27 cellular contexts compared by ENCODE assay signal in genomic region chr17:56367381-56367780, GRCh38.
"Had no signal": no experiment of that assay in that cellular context is flagged by ENCODE, and none has a peak within 500 bp of the region (broad histone marks: within the 10 kb centered on the region; RNA-seq: fewer than 3 reads in every experiment).

No MANE protein-coding gene starts in this region.

- H3K27me3 ChIP-seq: foreskin keratinocyte, heart left ventricle, right lobe of liver, uterus had no signal

- H3K4me1 Mint-ChIP-seq: activated B cell treated with CpG ODN at 0.5 μM for 24 hours; activated CD8-positive, alpha-beta memory T cell treated with anti-CD3 and anti-CD28 coated beads, Interleukin-2, amount 10 ng/mL, durations not matched to agents 7 days and 5 days; activated naive CD4-positive, alpha-beta T cell treated with anti-CD3 and anti-CD28 coated beads, Interleukin-2, amount 50 U/mL, for 24 hours; activated naive CD8-positive, alpha-beta T cell treated with anti-CD3 and anti-CD28 coated beads, Interleukin-2, amount 50 U/mL, for 24 hours; mesothelial cell of epicardium; naive B cell had no signal

- H3K9me3 Mint-ChIP-seq: activated B cell treated with CpG ODN at 0.5 μM for 24 hours; activated naive CD4-positive, alpha-beta T cell treated with anti-CD3 and anti-CD28 coated beads, Interleukin-2, amount 50 U/mL, for 24 hours; activated naive CD8-positive, alpha-beta T cell treated with anti-CD3 and anti-CD28 coated beads, Interleukin-2, amount 50 U/mL, for 24 hours; activated T-helper 2 cell treated with anti-CD3 and anti-CD28 coated beads, Interferon-gamma antibody, Interleukin-2, Interleukin-4, amounts not matched to agents 10 μg/mL and 5 μg/mL and 100 μg/mL, durations not matched to agents 14 hours and 24 hours and 36 hours; stimulated activated naive CD8-positive, alpha-beta T cell treated with anti-CD3 and anti-CD28 coated beads, Interleukin-15, Interleukin-2, amounts not matched to agents 100 ng/mL and 50 ng/mL, for 24 hours; type B pancreatic cell had no signal

- H3K4me3 ChIP-seq: heart left ventricle, left ventricle myocardium inferior, lung, right lobe of liver, thoracic aorta, uterus had no signal

- H3K27ac ChIP-seq: foreskin keratinocyte, heart left ventricle, left ventricle myocardium inferior, right lobe of liver, thoracic aorta, uterus had no signal

- H3K9me3 ChIP-seq: left ventricle myocardium inferior, right lobe of liver, thoracic aorta, uterus had no signal

- H3K4me1 ChIP-seq: foreskin keratinocyte, heart left ventricle, left ventricle myocardium inferior, right lobe of liver, uterus had no signal

- DNase-seq: activated B cell treated with CpG ODN at 0.5 μM for 24 hours; activated CD8-positive, alpha-beta memory T cell treated with anti-CD3 and anti-CD28 coated beads, Interleukin-2, amount 10 ng/mL, durations not matched to agents 7 days and 5 days; activated CD8-positive, alpha-beta T cell treated with anti-CD3 and anti-CD28 coated beads, Interleukin-2, amount 10 ng/mL, durations not matched to agents 7 days and 5 days; activated naive CD8-positive, alpha-beta T cell treated with anti-CD3 and anti-CD28 coated beads, Interleukin-2, amount 50 U/mL, for 24 hours; activated T-cell treated with anti-CD3 and anti-CD28 coated beads, Interleukin-2, amount 50 U/mL, for 48 hours; amygdala; caudate nucleus; cortex of kidney; foreskin keratinocyte; heart left ventricle; hypothalamus; kidney glomerular epithelial cell; left ventricle myocardium inferior; naive B cell; posterior cingulate gyrus; right lobe of liver; stimulated activated CD4-positive, alpha-beta T cell treated with anti-CD3 and anti-CD28 coated beads, Interleukin-4, amount 100 ng/mL, for 1 hour; T-helper 2 cell; uterus had no signal

- H3K36me3 Mint-ChIP-seq: activated CD8-positive, alpha-beta memory T cell treated with anti-CD3 and anti-CD28 coated beads, Interleukin-2, amount 10 ng/mL, durations not matched to agents 7 days and 5 days; activated naive CD4-positive, alpha-beta T cell treated with anti-CD3 and anti-CD28 coated beads, Interleukin-2, amount 50 U/mL, for 24 hours; mesothelial cell of epicardium; naive B cell; type B pancreatic cell had no signal

- H3K36me3 ChIP-seq: heart left ventricle, left ventricle myocardium inferior, right lobe of liver, thoracic aorta, uterus had no signal

- ATAC-seq: activated CD8-positive, alpha-beta memory T cell treated with anti-CD3 and anti-CD28 coated beads, Interleukin-2, amount 10 ng/mL, durations not matched to agents 7 days and 5 days; activated CD8-positive, alpha-beta T cell treated with anti-CD3 and anti-CD28 coated beads, Interleukin-2, amount 10 ng/mL, durations not matched to agents 7 days and 5 days; activated naive CD8-positive, alpha-beta T cell treated with anti-CD3 and anti-CD28 coated beads, Interleukin-2, amount 50 U/mL, for 24 hours; esophagus mucosa; foreskin keratinocyte; heart left ventricle; right lobe of liver had no signal

- H3K4me3 Mint-ChIP-seq: activated B cell treated with CpG ODN at 0.5 μM for 24 hours; activated CD8-positive, alpha-beta memory T cell treated with anti-CD3 and anti-CD28 coated beads, Interleukin-2, amount 10 ng/mL, durations not matched to agents 7 days and 5 days; activated CD8-positive, alpha-beta T cell treated with anti-CD3 and anti-CD28 coated beads, Interleukin-2, amount 10 ng/mL, durations not matched to agents 7 days and 5 days; activated naive CD4-positive, alpha-beta T cell treated with anti-CD3 and anti-CD28 coated beads, Interleukin-2, amount 50 U/mL, for 24 hours; activated naive CD8-positive, alpha-beta T cell treated with anti-CD3 and anti-CD28 coated beads, Interleukin-2, amount 50 U/mL, for 24 hours; mesothelial cell of epicardium; naive B cell; stimulated activated naive CD8-positive, alpha-beta T cell treated with anti-CD3 and anti-CD28 coated beads, Interleukin-15, Interleukin-2, amounts not matched to agents 100 ng/mL and 50 ng/mL, for 24 hours; type B pancreatic cell had no signal

- H3K27ac Mint-ChIP-seq: activated B cell treated with CpG ODN at 0.5 μM for 24 hours; activated CD8-positive, alpha-beta memory T cell treated with anti-CD3 and anti-CD28 coated beads, Interleukin-2, amount 10 ng/mL, durations not matched to agents 7 days and 5 days; activated CD8-positive, alpha-beta T cell treated with anti-CD3 and anti-CD28 coated beads, Interleukin-2, amount 10 ng/mL, durations not matched to agents 7 days and 5 days; activated naive CD4-positive, alpha-beta T cell treated with anti-CD3 and anti-CD28 coated beads, Interleukin-2, amount 50 U/mL, for 24 hours; activated naive CD8-positive, alpha-beta T cell treated with anti-CD3 and anti-CD28 coated beads, Interleukin-2, amount 50 U/mL, for 24 hours; activated T-helper 2 cell treated with anti-CD3 and anti-CD28 coated beads, Interferon-gamma antibody, Interleukin-2, Interleukin-4, amounts not matched to agents 10 μg/mL and 5 μg/mL and 100 μg/mL, durations not matched to agents 14 hours and 24 hours and 36 hours; mesothelial cell of epicardium; naive B cell; stimulated activated naive CD8-positive, alpha-beta T cell treated with anti-CD3 and anti-CD28 coated beads, Interleukin-15, Interleukin-2, amounts not matched to agents 100 ng/mL and 50 ng/mL, for 24 hours; type B pancreatic cell had no signal
